Comparison of ENCODE assay signal across 1 cellular context in genomic region chr12:122206111-122206881, GRCh38.
TF ChIP-seq lines count a peak whose summit lies in the region.

No MANE protein-coding gene starts in this region.

TF ChIP-seq in GM23338, 12 proteins besides CTCF, POLR2A, EP300 and RAD21 (continued from another document):
- TF ChIP-seq, protein P1, sequence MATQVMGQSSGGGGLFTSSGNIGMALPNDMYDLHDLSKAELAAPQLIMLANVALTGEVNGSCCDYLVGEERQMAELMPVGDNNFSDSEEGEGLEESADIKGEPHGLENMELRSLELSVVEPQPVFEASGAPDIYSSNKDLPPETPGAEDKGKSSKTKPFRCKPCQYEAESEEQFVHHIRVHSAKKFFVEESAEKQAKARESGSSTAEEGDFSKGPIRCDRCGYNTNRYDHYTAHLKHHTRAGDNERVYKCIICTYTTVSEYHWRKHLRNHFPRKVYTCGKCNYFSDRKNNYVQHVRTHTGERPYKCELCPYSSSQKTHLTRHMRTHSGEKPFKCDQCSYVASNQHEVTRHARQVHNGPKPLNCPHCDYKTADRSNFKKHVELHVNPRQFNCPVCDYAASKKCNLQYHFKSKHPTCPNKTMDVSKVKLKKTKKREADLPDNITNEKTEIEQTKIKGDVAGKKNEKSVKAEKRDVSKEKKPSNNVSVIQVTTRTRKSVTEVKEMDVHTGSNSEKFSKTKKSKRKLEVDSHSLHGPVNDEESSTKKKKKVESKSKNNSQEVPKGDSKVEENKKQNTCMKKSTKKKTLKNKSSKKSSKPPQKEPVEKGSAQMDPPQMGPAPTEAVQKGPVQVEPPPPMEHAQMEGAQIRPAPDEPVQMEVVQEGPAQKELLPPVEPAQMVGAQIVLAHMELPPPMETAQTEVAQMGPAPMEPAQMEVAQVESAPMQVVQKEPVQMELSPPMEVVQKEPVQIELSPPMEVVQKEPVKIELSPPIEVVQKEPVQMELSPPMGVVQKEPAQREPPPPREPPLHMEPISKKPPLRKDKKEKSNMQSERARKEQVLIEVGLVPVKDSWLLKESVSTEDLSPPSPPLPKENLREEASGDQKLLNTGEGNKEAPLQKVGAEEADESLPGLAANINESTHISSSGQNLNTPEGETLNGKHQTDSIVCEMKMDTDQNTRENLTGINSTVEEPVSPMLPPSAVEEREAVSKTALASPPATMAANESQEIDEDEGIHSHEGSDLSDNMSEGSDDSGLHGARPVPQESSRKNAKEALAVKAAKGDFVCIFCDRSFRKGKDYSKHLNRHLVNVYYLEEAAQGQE (IDR thresholded peaks at IDR 0.05; ENCODE audit: unreplicated experiment): no peak
- TF ChIP-seq JUNB (IDR thresholded peaks at IDR 0.05; ENCODE audit: unreplicated experiment) (no peak), ZNF462 (CRISPR knock-in tag; IDR thresholded peaks at IDR 0.05) (no peak)
